23 cellular contexts compared by ENCODE assay signal in genomic region chr10:97063983-97064837, GRCh38.
"Had no signal": no experiment of that assay in that cellular context is flagged by ENCODE, and none has a peak within 500 bp of the region (broad histone marks: within the 10 kb centered on the region; RNA-seq: fewer than 3 reads in every experiment).

No MANE protein-coding gene starts in this region.

- DNase-seq: activated CD4-positive, alpha-beta T cell treated with anti-CD3 and anti-CD28 coated beads for 48 hours; activated CD4-positive, alpha-beta T cell treated with anti-CD3 and anti-CD28 coated beads, Interleukin-2, amount 50 U/mL, for 4 hours; activated CD4-positive, CD25-positive, alpha-beta regulatory T cell treated with anti-CD3 and anti-CD28 coated beads, Interleukin-2, amount 50 U/mL, for 72 hours; activated CD8-positive, alpha-beta memory T cell treated with anti-CD3 and anti-CD28 coated beads, Interleukin-2, amount 50 U/mL, for 48 hours; activated CD8-positive, alpha-beta T cell treated with anti-CD3 and anti-CD28 coated beads, Interleukin-2, amount 10 ng/mL, durations not matched to agents 7 days and 5 days; activated naive CD4-positive, alpha-beta T cell treated with Interleukin-2 at 50 U/mL for 16 hours; activated naive CD8-positive, alpha-beta T cell treated with anti-CD3 and anti-CD28 coated beads, Interleukin-2, amount 50 U/mL, for 24 hours; activated T-cell treated with anti-CD3 and anti-CD28 coated beads, Interleukin-2, amount 50 U/mL, for 1 hour; amniotic stem cell; Kasumi-1; KBM-7; NCI-H1048; NCI-H1930; NCI-H2171; NCI-H2227 treated with DMSO at 0.1 percent for 48 hours; NCI-H510A; NCI-H526 treated with DMSO at 0.1 percent for 48 hours; NK-92 treated with Interleukin-12 subunit alpha and Interleukin-12 subunit beta, amount 100 ng/mL, for 24 hours; SHP77 treated with DMSO at 0.1 percent for 48 hours had no signal

- ATAC-seq: activated CD8-positive, alpha-beta T cell treated with anti-CD3 and anti-CD28 coated beads, Interleukin-2, amount 10 ng/mL, durations not matched to agents 7 days and 5 days; activated naive CD4-positive, alpha-beta T cell treated with anti-CD3 and anti-CD28 coated beads, Interleukin-2, amount 50 U/mL, for 72 hours; activated naive CD8-positive, alpha-beta T cell treated with anti-CD3 and anti-CD28 coated beads, Interleukin-2, amount 50 U/mL, for 24 hours; WTC11 had no signal

- FAIRE-seq: astrocyte, RCC 7860 had no signal
